Comparison of ENCODE assay signal across 2 cellular contexts in genomic region chr12:104458645-104459555, GRCh38.
TF ChIP-seq lines count a peak whose summit lies in the region.

No MANE protein-coding gene starts in this region.

TF ChIP-seq in liver, 16 proteins besides CTCF, POLR2A, EP300 and RAD21 (continued from another document):
- TF ChIP-seq ZBTB33 (IDR thresholded peaks at IDR 0.05), result no peak
- no peak for TF ChIP-seq EGR1 (IDR thresholded peaks at IDR 0.05; ENCODE audit: low read depth in 2 of 2)
- no peak for TF ChIP-seq RXRA (IDR thresholded peaks at IDR 0.05)
- no peak for TF ChIP-seq FOXA1 (IDR thresholded peaks at IDR 0.05)
- no peak for TF ChIP-seq MAX (IDR thresholded peaks at IDR 0.05)
- no peak for TF ChIP-seq SP1 (IDR thresholded peaks at IDR 0.05)
TF ChIP-seq in liver: peak in this region for 0.

TF ChIP-seq in HepG2, 621 proteins besides CTCF, POLR2A, EP300 and RAD21:
- TF ChIP-seq ZBTB10 (CRISPR knock-in tag; IDR thresholded peaks at IDR 0.05; ENCODE audit: borderline replicate concordance) (no peak), ZNF547 (CRISPR knock-in tag; IDR thresholded peaks at IDR 0.05) (no peak), ZMYM3 (CRISPR knock-in tag; IDR thresholded peaks at IDR 0.05) (no peak), NAIF1 (CRISPR knock-in tag; IDR thresholded peaks at IDR 0.05; ENCODE audit: borderline replicate concordance) (no peak), ZBTB42 (CRISPR knock-in tag; IDR thresholded peaks at IDR 0.05) (no peak), KDM3A (CRISPR knock-in tag; IDR thresholded peaks at IDR 0.05; ENCODE audit: low read depth) (no peak), ISL2 (CRISPR knock-in tag; IDR thresholded peaks at IDR 0.05) (no peak), STAG1 (CRISPR knock-in tag; IDR thresholded peaks at IDR 0.05) (no peak), HDAC1 (CRISPR knock-in tag; IDR thresholded peaks at IDR 0.05) (no peak), CHCHD3 (CRISPR knock-in tag; IDR thresholded peaks at IDR 0.05) (no peak)
